9 cellular contexts compared by ENCODE assay signal in the genomic region with DNA sequence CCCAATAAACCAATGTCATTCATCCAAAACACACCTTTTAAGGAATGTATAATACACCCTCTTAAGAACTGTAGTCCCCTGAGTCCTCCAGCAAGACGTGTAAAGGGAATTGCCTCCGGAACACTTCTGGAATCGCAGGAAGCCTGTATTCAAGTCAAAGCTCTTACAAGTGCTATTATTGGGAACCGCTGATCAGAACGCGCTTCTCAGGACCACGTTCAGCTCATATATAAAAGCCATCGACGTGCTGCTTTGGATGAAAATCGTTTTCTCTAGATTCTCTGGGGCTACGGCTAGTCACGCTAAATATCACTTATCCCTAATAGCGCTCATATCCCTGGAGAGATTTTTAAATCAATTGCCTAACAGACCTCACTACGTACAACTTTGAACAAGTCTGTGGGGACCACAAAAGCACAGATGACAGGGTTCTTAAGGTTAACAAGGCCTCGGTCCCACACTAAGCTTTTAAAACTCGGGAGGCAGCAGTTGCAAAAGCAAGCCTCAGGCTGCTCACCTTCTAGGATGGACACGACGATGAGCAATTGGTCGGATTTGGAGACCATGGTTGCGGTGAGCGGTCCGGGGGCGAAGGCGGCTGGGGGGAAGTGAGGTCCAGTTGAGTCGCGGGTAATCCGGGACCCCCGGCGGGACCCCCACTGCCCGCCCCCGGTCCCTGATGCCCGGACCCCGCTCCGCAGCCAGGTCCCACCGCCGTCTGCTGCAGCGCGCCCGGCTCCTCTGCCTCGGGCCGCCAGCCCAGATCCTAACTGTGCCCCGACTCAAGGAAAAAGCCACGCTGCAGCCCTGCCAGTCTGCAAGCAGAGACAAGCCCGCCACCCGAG. TPM values are rescaled to one million over a fixed set of nuclear protein-coding genes. Genes with fewer than 3 reads are reported as not detected.
A peak's percentile ranks its signal among the peaks of the same experiment; 100 is the strongest.
DNase-seq lines count a peak whose midpoint lies in the region; ATAC-seq, FAIRE-seq and TF ChIP-seq lines count a peak whose summit lies in the region.
"Had no signal": no experiment of that assay in that cellular context is flagged by ENCODE, and none has a peak within 500 bp of the region (broad histone marks: within the 10 kb centered on the region; RNA-seq: fewer than 3 reads in every experiment).

No MANE protein-coding gene starts in this region.

- H3K9me3 ChIP-seq in A549 (no peaks in the 10 kb centered on the region), iPS DF 6.9 (ENCODE audit: control insufficient read depth, insufficient read depth, low read length) (no peaks in the 10 kb centered on the region)

- no peak for TF ChIP-seq POLR2A in A549 (IDR thresholded peaks at IDR 0.05; ENCODE audit: low read length)

- no peak for TF ChIP-seq EP300 in A549 (IDR thresholded peaks at IDR 0.05)

- FAIRE-seq in A549 (lab: Jason Lieb, UNC) = no peak

- TF ChIP-seq RAD21 in A549 (conservative IDR thresholded peaks at IDR 0.05 in 1 of 2, IDR thresholded peaks at IDR 0.05 in 1 of 2) = no peak

- peak; percentile 25 to 31 for DNase-seq in A549 (ENCODE audit: low read depth in 1 of 2, low spot score in 1 of 2)
- peak; percentile 17 for DNase-seq in ELF-1 (ENCODE audit: low read depth, low spot score)
- DNase-seq in NCI-H187 (lab: John Stamatoyannopoulos, UW) = peak; percentile 5 to 26
- peak; percentile 42 for DNase-seq in astrocyte of the spinal cord (ENCODE audit: low read depth, low spot score)
- no peak for DNase-seq in iPS DF 6.9 (ENCODE audit: low read depth, low spot score)
- DNase-seq in glutamatergic neuron = no peak

- TF ChIP-seq CTCF in A549 (IDR thresholded peaks at IDR 0.05) (no peak), astrocyte of the spinal cord (IDR thresholded peaks at IDR 0.05; ENCODE audit: low read depth, low read length) (no peak), glutamatergic neuron (IDR thresholded peaks at IDR 0.05; ENCODE audit: partially characterized antibody, unreplicated experiment) (no peak)

- WGBS in A549 (ENCODE audit: missing lambda C conversion rate) = 3% methylated on average over 24 of the region's 45 CpGs
- no CpG with 5 or more reads among the region's 45 CpGs for WGBS in iPS DF 6.9 (ENCODE audit: insufficient coverage, insufficient read length)

- peak overlapping the region; percentile 87 to 96 for H3K27ac ChIP-seq in A549
- no peak overlapping the region for H3K27ac ChIP-seq in iPS DF 6.9 (ENCODE audit: low read length)
- H3K27ac ChIP-seq in skin epidermis = peak overlapping the region; percentile 82 to 97 (median 92)

- H3K4me1 ChIP-seq in A549 (peaks cover 18% of the 10 kb centered on the region; the same call in 2 of the 3 replicates), iPS DF 6.9 (ENCODE audit: control insufficient read depth, insufficient read depth, low read length) (peaks cover 1% of the 10 kb centered on the region; the same call in 1 of the 2 replicates)

- H3K4me2 ChIP-seq in A549 = peak overlapping the region; percentile 96

- in situ Hi-C loops in astrocyte of the spinal cord (cut with HindIII; ENCODE audit: low sequenced_read_pairs) = no loop called here

- H3K4me1 Mint-ChIP-seq in glutamatergic neuron (ENCODE audit: low read depth, unreplicated experiment) = peaks cover 4% of the 10 kb centered on the region

- H3K4me3 ChIP-seq in A549 (peak overlapping the region; percentile 73), astrocyte of the spinal cord (ENCODE audit: low read depth, low read length) (peak overlapping the region; percentile 63), iPS DF 6.9 (ENCODE audit: low read length) (peak overlapping the region; percentile 90; the same call in 1 of the 2 replicates), skin epidermis (peak overlapping the region; percentile 65 to 93 (median 79))

- no peaks in the 10 kb centered on the region for H3K27me3 ChIP-seq in iPS DF 6.9 (ENCODE audit: control insufficient read depth, insufficient read depth, low read length)

- no peaks in the 10 kb centered on the region; the same call in 1 of the 2 replicates for H3K36me3 ChIP-seq in iPS DF 6.9 (ENCODE audit: control insufficient read depth, insufficient read depth, low read length)

- POLR2A ChIA-PET in A549 (lab: Yijun Ruan, JAX) = interaction anchor here (0.6 to 4.0 kb wide), 12 partner anchors 11 to 648 kb away, joined by 3 to 125 read pairs (median 4); a partner anchor contains a TSS

- peaks cover 3% of the 10 kb centered on the region for H3K9me3 Mint-ChIP-seq in glutamatergic neuron (ENCODE audit: unreplicated experiment)

- ATAC-seq in A549 = peak; percentile 32 to 59
- ATAC-seq in HG02623 (IDR thresholded peaks at IDR 0.05; ENCODE audit: unreplicated experiment) = peak; percentile 4

- no peak overlapping the region for H3K27ac Mint-ChIP-seq in glutamatergic neuron (ENCODE audit: unreplicated experiment)
- H3K27ac Mint-ChIP-seq: IgD-negative memory B cell had no signal

- CTCF ChIA-PET in A549 (lab: Yijun Ruan, JAX) = interaction anchor here (0.5 to 3.3 kb wide), 27 partner anchors 8 to 922 kb away, joined by 3 to 28 read pairs (median 4); a partner anchor contains a TSS

- no peaks in the 10 kb centered on the region for H3K36me3 Mint-ChIP-seq in glutamatergic neuron (ENCODE audit: unreplicated experiment)

- H3K27me3 Mint-ChIP-seq in glutamatergic neuron (ENCODE audit: unreplicated experiment) = no peaks in the 10 kb centered on the region
- H3K27me3 Mint-ChIP-seq: IgD-negative memory B cell had no signal

- H3K4me3 Mint-ChIP-seq in glutamatergic neuron (ENCODE audit: unreplicated experiment) = no peak overlapping the region
- H3K4me3 Mint-ChIP-seq: IgD-negative memory B cell had no signal

TF ChIP-seq in A549, 52 proteins besides CTCF, POLR2A, EP300 and RAD21:
- TF ChIP-seq FOSL2 (IDR thresholded peaks at IDR 0.05) (no peak), FOSL2 (CRISPR knock-in tag; IDR thresholded peaks at IDR 0.05) (no peak), SMC3 (IDR thresholded peaks at IDR 0.05) (no peak), EHF (CRISPR knock-in tag; IDR thresholded peaks at IDR 0.05) (0 out of 2 replicates have a peak, but pooled peaks have one; percentile 22), TP53 (CRISPR knock-in tag; IDR thresholded peaks at IDR 0.05) (no peak), PHF8 (IDR thresholded peaks at IDR 0.05; ENCODE audit: borderline replicate concordance, low read depth) (peak; percentile 98; the same call in 1 of the 2 replicates)

RNA-seq across cellular contexts. Expression of a gene that starts 0.5 kb away (rescaled TPM):
- polyA plus RNA-seq in A549 (2011; rRNA removed) = 40.8 and 48.6 TPM in 2 replicates
- 5.2 and 7.2 TPM in 2 replicates for polyA plus RNA-seq in A549 (2012; cell fraction: cytosol; rRNA removed)
- 3.8 and 6.3 TPM in 2 replicates for polyA plus RNA-seq in A549 (2012; cell fraction: nucleus; rRNA removed)
- 9.7 to 10.2 TPM (median 10.1 TPM) in 3 replicates for polyA plus RNA-seq in A549 (2017; fragmentation: RNase III; extraction: RNeasy Plus Mini Kit Qiagen cat#74134 plus additional on column Dnase treatment)
- 64.1 and 68.8 TPM in 2 replicates for polyA minus RNA-seq in A549 (2011; rRNA and poly(A)+ RNA removed)
- total RNA-seq in glutamatergic neuron (ENCODE audit: unreplicated experiment) = 8.2 TPM

Comparison
In these comparisons a context has a peak if more than half of its experiments do, and no peak if none do; other contexts are left out.
1. DNase-seq: peak in A549 (2 of 2), ELF-1 (single experiment), NCI-H187 (2 of 2) and astrocyte of the spinal cord (single experiment); none in iPS DF 6.9 (single experiment) and glutamatergic neuron (single experiment).
2. Peak in every context shown above with its lines, with median percentiles within 50 percentile points of each other: H3K4me3 ChIP-seq.